In genomic region chr11:76280882-76281557, GRCh38 we compare ENCODE assay signal across 17 cellular contexts.
DNase-seq lines count a peak whose midpoint lies in the region; ATAC-seq, FAIRE-seq and TF ChIP-seq lines count a peak whose summit lies in the region.
"Had no signal": no experiment of that assay in that cellular context is flagged by ENCODE, and none has a peak within 500 bp of the region (broad histone marks: within the 10 kb centered on the region; RNA-seq: fewer than 3 reads in every experiment).

No MANE protein-coding gene starts in this region.

- peak in 1 of 4 experiments; percentile 30 for DNase-seq in K562 (ENCODE audit: extremely low read depth in 1 of 4, low spot score in 3 of 4)
- DNase-seq in neuronal stem cell (ENCODE audit: low spot score) = no peak
- no peak for DNase-seq in NCI-H774 (lab: John Stamatoyannopoulos, UW)
- DNase-seq in NCI-H2107 treated with DMSO at 0.1 percent for 48 hours (lab: John Stamatoyannopoulos, UW; ENCODE audit: unreplicated experiment) = no peak
- DNase-seq in stimulated activated CD4-positive, alpha-beta T cell treated with anti-CD3 and anti-CD28 coated beads, Interleukin-1b, Interleukin-23, amount 100 ng/mL, for 48 hours = no peak
- DNase-seq: CD4-positive, alpha-beta memory T cell; DMS153; DMS79; GDM1; GM23248; HCEC 1CT; HFFc6 had no signal

- no peak for TF ChIP-seq POLR2A in K562 (conservative IDR thresholded peaks at IDR 0.05)

- no peak overlapping the region for H2AFZ ChIP-seq in K562 (ENCODE audit: low read depth, low read length)
- H2AFZ ChIP-seq in neuronal stem cell (ENCODE audit: low read length) = no peak overlapping the region
- H2AFZ ChIP-seq: GM23248 had no signal

- no peak for TF ChIP-seq RAD21 in K562 (CRISPR knock-in tag; conservative IDR thresholded peaks at IDR 0.05 in 1 of 2, IDR thresholded peaks at IDR 0.05 in 1 of 2)

- H2BK15ac ChIP-seq in neuronal stem cell (ENCODE audit: low read length) = peak overlapping the region; percentile 77

- WGBS in K562 (ENCODE audit: insufficient coverage, low coverage, missing lambda C conversion rate) = 0% methylated on average over 15 of the region's 15 CpGs
- no CpG with 5 or more reads among the region's 15 CpGs for WGBS in neuronal stem cell (ENCODE audit: extremely low coverage in 2 of 2, insufficient read length in 2 of 2, insufficient replicate concordance in 1 of 2), 2 donors

- no peak overlapping the region for H4K8ac ChIP-seq in neuronal stem cell (ENCODE audit: low read depth, low read length)

- no TSS peak for BruUV-seq in K562 (replicated peaks; lab: Mats Ljungman, UMichigan)

- H3K4me2 ChIP-seq in BLaER1 treated with 17β-estradiol and CSF1 and Interleukin-3, amounts not matched to agents 10 nM and 100 nM = peak overlapping the region in 6 of 11 experiments; percentile 15 to 91 (median 80); a peak in 11 of 22 replicates
- H3K4me2 ChIP-seq in K562 (ENCODE audit: insufficient read depth, low read length) (no peak overlapping the region), neuronal stem cell (ENCODE audit: insufficient read depth, low read length, poor library complexity, severe bottlenecking) (no peak overlapping the region)

- no peak overlapping the region for H3K23ac ChIP-seq in neuronal stem cell (ENCODE audit: low read depth, low read length, poor library complexity)

- no peak overlapping the region for H2BK12ac ChIP-seq in neuronal stem cell (ENCODE audit: low read length)

- no peak for TF ChIP-seq EP300 in K562 (IDR thresholded peaks at IDR 0.05; ENCODE audit: low read length)

- H2BK5ac ChIP-seq in neuronal stem cell (ENCODE audit: low read length) = peak overlapping the region; percentile 1

- H4K20me1 ChIP-seq in BLaER1 treated with 17β-estradiol and CSF1 and Interleukin-3, amounts not matched to agents 10 nM and 100 nM = peaks cover 0 to 7% (median 0%) of the 10 kb centered on the region in 11 experiments; a peak in 4 of 22 replicates
- H4K20me1 ChIP-seq in K562 (replicated peaks; ENCODE audit: control insufficient read depth, insufficient read depth, low read length) = peaks cover 13% of the 10 kb centered on the region; the same call in 1 of the 2 replicates

- H3K9me1 ChIP-seq in K562 (ENCODE audit: control insufficient read depth, insufficient read depth, low read length) = no peaks in the 10 kb centered on the region

- CTCF ChIA-PET in K562 (lab: Yijun Ruan, JAX; ENCODE audit: low intra/inter-chr PET ratio) = no interaction called here

- in situ Hi-C loops in K562 (cut with MboI) = no loop called here

- no peak overlapping the region for H2BK120ac ChIP-seq in neuronal stem cell (ENCODE audit: low read depth, low read length)

- no peak overlapping the region for H4K91ac ChIP-seq in neuronal stem cell (ENCODE audit: low read depth, low read length, poor library complexity)

- H3K79me1 ChIP-seq in neuronal stem cell (ENCODE audit: low read depth, low read length) = no peaks in the 10 kb centered on the region

- no peaks in the 10 kb centered on the region for H3K79me2 ChIP-seq in K562 (ENCODE audit: control insufficient read depth, insufficient read depth, low read length)

- no peak for ATAC-seq in K562
- ATAC-seq: HepG2 had no signal

- no peak for FAIRE-seq in K562 (lab: Jason Lieb, UNC)
- FAIRE-seq: GM12892, GM18507, H54, HepG2 had no signal

- no peak for TF ChIP-seq CTCF in K562 (IDR thresholded peaks at IDR 0.05 in 2 of 3, conservative IDR thresholded peaks at IDR 0.05 in 1 of 3; ENCODE audit: insufficient read depth in 2 of 3, low read depth in 1 of 3, low read length in 3 of 3)

- no peaks in the 10 kb centered on the region for H3K9me3 ChIP-seq in BLaER1 treated with 17β-estradiol and CSF1 and Interleukin-3, amounts not matched to agents 10 nM and 100 nM (replicated peaks in 1 of 11)
- no peaks in the 10 kb centered on the region for H3K9me3 ChIP-seq in K562 (replicated peaks; ENCODE audit: control insufficient read depth, insufficient read depth, low read depth, low read length)
- no peaks in the 10 kb centered on the region for H3K9me3 ChIP-seq in neuronal stem cell (replicated peaks in 1 of 2; ENCODE audit: control insufficient read depth in 2 of 2, insufficient read depth in 1 of 2, low read depth in 1 of 2, low read length in 2 of 2)

- H3K27me3 ChIP-seq in BLaER1 treated with 17β-estradiol and CSF1 and Interleukin-3, amounts not matched to agents 10 nM and 100 nM = peaks cover 0 to 9% (median 0%) of the 10 kb centered on the region in 11 experiments; a peak in 1 of 22 replicates
- H3K27me3 ChIP-seq in K562 (ENCODE audit: control insufficient read depth in 2 of 2, insufficient read depth in 2 of 2, low read length in 2 of 2) (peaks cover 44 to 92% of the 10 kb centered on the region in 2 experiments; a peak in 4 of 5 replicates), neuronal stem cell (ENCODE audit: control insufficient read depth in 3 of 3, insufficient read depth in 3 of 3, low read depth in 1 of 3, low read length in 3 of 3) (peaks cover 0 to 27% (median 0%) of the 10 kb centered on the region in 3 experiments)

- no peak overlapping the region for H3K4me3 ChIP-seq in BLaER1 treated with 17β-estradiol and CSF1 and Interleukin-3, amounts not matched to agents 10 nM and 100 nM
- H3K4me3 ChIP-seq in K562 (no peak overlapping the region), neuronal stem cell (ENCODE audit: low read length in 2 of 2) (no peak overlapping the region)
- H3K4me3 ChIP-seq: GM23248 had no signal

- POLR2A ChIA-PET in K562 (lab: Yijun Ruan, JAX) = interaction anchor here (0.6 kb wide), 2 partner anchors 435 to 500 kb away, joined by 3 read pairs; no protein-coding TSS in a partner anchor

- H3K27ac ChIP-seq in BLaER1 treated with 17β-estradiol and CSF1 and Interleukin-3, amounts not matched to agents 10 nM and 100 nM = no peak overlapping the region
- no peak overlapping the region for H3K27ac ChIP-seq in K562 (ENCODE audit: extremely low read depth, low read depth, low read length)
- no peak overlapping the region for H3K27ac ChIP-seq in neuronal stem cell (replicated peaks; ENCODE audit: low read length)
- H3K27ac ChIP-seq: GM23248 had no signal

- H3K4me1 ChIP-seq in BLaER1 treated with 17β-estradiol and CSF1 and Interleukin-3, amounts not matched to agents 10 nM and 100 nM = peaks cover 10 to 98% (median 71%) of the 10 kb centered on the region in 10 experiments; a peak in 19 of 20 replicates
- peaks cover 0 to 21% of the 10 kb centered on the region in 2 experiments; a peak in 2 of 5 replicates for H3K4me1 ChIP-seq in K562 (replicated peaks in 1 of 2; ENCODE audit: control insufficient read depth in 2 of 2, insufficient read depth in 2 of 2, low read length in 2 of 2)
- peaks cover 3 to 25% of the 10 kb centered on the region in 2 donors for H3K4me1 ChIP-seq in neuronal stem cell (ENCODE audit: control insufficient read depth in 2 of 2, insufficient read depth in 1 of 2, low read depth in 1 of 2, low read length in 2 of 2)

- intact Hi-C loops in K562 (cut with micrococcal nuclease) = no loop called here

- H3K9ac ChIP-seq in BLaER1 treated with 17β-estradiol and CSF1 and Interleukin-3, amounts not matched to agents 10 nM and 100 nM = no peak overlapping the region
- H3K9ac ChIP-seq in K562 (ENCODE audit: insufficient read depth in 1 of 2, low read depth in 2 of 2, low read length in 2 of 2) (peak overlapping the region in 1 of 2 experiments; percentile 40; a peak in 1 of 4 replicates), neuronal stem cell (ENCODE audit: low read depth, low read length, poor library complexity) (no peak overlapping the region)
- H3K9ac ChIP-seq: GM23248 had no signal

- H3K18ac ChIP-seq in neuronal stem cell (ENCODE audit: low read length) = peak overlapping the region; percentile 67

- H3K36me3 ChIP-seq in BLaER1 treated with 17β-estradiol and CSF1 and Interleukin-3, amounts not matched to agents 10 nM and 100 nM = no peaks in the 10 kb centered on the region
- no peaks in the 10 kb centered on the region for H3K36me3 ChIP-seq in K562 (ENCODE audit: control insufficient read depth, insufficient read depth, low read length)
- no peaks in the 10 kb centered on the region for H3K36me3 ChIP-seq in neuronal stem cell (replicated peaks in 1 of 2; ENCODE audit: control insufficient read depth in 2 of 2, insufficient read depth in 2 of 2, low read length in 2 of 2)

- no peak overlapping the region for H3K4ac ChIP-seq in neuronal stem cell (ENCODE audit: low read length)

- peak overlapping the region; percentile 63 for H3K14ac ChIP-seq in neuronal stem cell (ENCODE audit: low read length)

- H2AK5ac ChIP-seq in neuronal stem cell (ENCODE audit: low read depth, low read length) = peak overlapping the region; percentile 82

TF ChIP-seq in K562, 482 proteins besides CTCF, POLR2A, EP300 and RAD21 (continues in another document):
- TF ChIP-seq CBFA2T3 (IDR thresholded peaks at IDR 0.05) (peak; percentile 30; the same call in 1 of the 2 replicates), KLF13 (tag; IDR thresholded peaks at IDR 0.05; ENCODE audit: borderline replicate concordance, low read depth) (no peak), ZNF140 (CRISPR knock-in tag; IDR thresholded peaks at IDR 0.05) (no peak), ZNF707 (CRISPR knock-in tag; conservative IDR thresholded peaks at IDR 0.05) (no peak), TCF3 (CRISPR knock-in tag; IDR thresholded peaks at IDR 0.05) (peak; percentile 34; the same call in 1 of the 2 replicates), NFIC (IDR thresholded peaks at IDR 0.05) (peak; percentile 45; the same call in 1 of the 2 replicates), BRD9 (IDR thresholded peaks at IDR 0.05; ENCODE audit: low read depth, partially characterized antibody) (no peak), HNRNPK (IDR thresholded peaks at IDR 0.05; ENCODE audit: low read depth, low read length, poor library complexity, severe bottlenecking) (no peak), ETV5 (CRISPR knock-in tag; IDR thresholded peaks at IDR 0.05; ENCODE audit: low read depth) (no peak), PREB (CRISPR knock-in tag; IDR thresholded peaks at IDR 0.05) (no peak), GTF2F1 (IDR thresholded peaks at IDR 0.05; ENCODE audit: low read depth, low read length) (no peak), ELF2 (CRISPR knock-in tag; IDR thresholded peaks at IDR 0.05) (no peak), ZNF23 (CRISPR knock-in tag; IDR thresholded peaks at IDR 0.05) (no peak), ZKSCAN1 (IDR thresholded peaks at IDR 0.05; ENCODE audit: low read depth, low read length) (peak; percentile 74)

Comparison
In these comparisons a context has a peak if more than half of its experiments do, and no peak if none do; other contexts are left out.
1. H3K4me2 ChIP-seq: peak in BLaER1 treated with 17β-estradiol and CSF1 and Interleukin-3, amounts not matched to agents 10 nM and 100 nM (6 of 11); none in K562 (single experiment) and neuronal stem cell (single experiment).